ENCODE assay signal across 20 cellular contexts in genomic region chr6:98601697-98602096, GRCh38.
"Had no signal": no experiment of that assay in that cellular context is flagged by ENCODE, and none has a peak within 500 bp of the region (broad histone marks: within the 10 kb centered on the region; RNA-seq: fewer than 3 reads in every experiment).

No MANE protein-coding gene starts in this region.

- H3K4me1 Mint-ChIP-seq: memory B cell; mesothelial cell of epicardium; stimulated activated naive B cell treated with anti-CD40 and anti-IgM and Interleukin-4, amounts not matched to agents 10 μg/mL and 1 μg/mL and 100 μg/mL, for 72 hours had no signal

- ATAC-seq: foreskin keratinocyte; left colon; natural killer cell treated with Interleukin-12 subunit alpha and Interleukin-12 subunit beta and Interleukin-15 and Interleukin-18, amount 100 ng/mL, for 72 hours; stimulated activated naive B cell treated with anti-CD40 and anti-IgM and Interleukin-4, amounts not matched to agents 10 μg/mL and 1 μg/mL and 100 μg/mL, for 72 hours had no signal

- H3K4me3 Mint-ChIP-seq: dendritic cell treated with granulocyte-macrophage colony-stimulating factor and Interleukin-4, amounts not matched to agents 40 ng/mL and 50 ng/mL, for 4 days; endodermal cell; memory B cell; mesothelial cell of epicardium; natural killer cell treated with Interleukin-12 subunit alpha and Interleukin-12 subunit beta and Interleukin-15 and Interleukin-18, amount 100 ng/mL, for 72 hours; stimulated activated naive B cell treated with anti-CD40 and anti-IgM and Interleukin-4, amounts not matched to agents 10 μg/mL and 1 μg/mL and 100 μg/mL, for 72 hours had no signal

- H3K27me3 ChIP-seq: foreskin keratinocyte, sigmoid colon, stomach had no signal

- DNase-seq: cerebellar nuclear complex; effector CD4-positive, alpha-beta T cell; endodermal cell; erythroblast; foreskin keratinocyte; kidney; left colon; posterior cingulate gyrus; sigmoid colon; stimulated activated CD4-positive, alpha-beta T cell treated with anti-CD3 and anti-CD28 coated beads, Interleukin-2, amount 100 ng/mL, for 24 hours; stimulated activated CD4-positive, alpha-beta T cell treated with anti-CD3 and anti-CD28 coated beads, Interleukin-4, amount 100 ng/mL, for 4 hours; stimulated activated naive B cell treated with anti-CD40 and anti-IgM and Interleukin-4, amounts not matched to agents 10 μg/mL and 1 μg/mL and 100 μg/mL, for 72 hours; stomach; substantia nigra; trophoblast cell had no signal

- H3K4me1 ChIP-seq: foreskin keratinocyte, sigmoid colon, stomach had no signal

- H3K27ac ChIP-seq: foreskin keratinocyte, sigmoid colon, skin epidermis, stomach had no signal

- H3K27ac Mint-ChIP-seq: dendritic cell treated with granulocyte-macrophage colony-stimulating factor and Interleukin-4, amounts not matched to agents 40 ng/mL and 50 ng/mL, for 4 days; endodermal cell; memory B cell; mesothelial cell of epicardium; natural killer cell treated with Interleukin-12 subunit alpha and Interleukin-12 subunit beta and Interleukin-15 and Interleukin-18, amount 100 ng/mL, for 72 hours; stimulated activated naive B cell treated with anti-CD40 and anti-IgM and Interleukin-4, amounts not matched to agents 10 μg/mL and 1 μg/mL and 100 μg/mL, for 72 hours had no signal

- H3K36me3 Mint-ChIP-seq: memory B cell; mesothelial cell of epicardium; natural killer cell treated with Interleukin-12 subunit alpha and Interleukin-12 subunit beta and Interleukin-15 and Interleukin-18, amount 100 ng/mL, for 72 hours; stimulated activated naive B cell treated with anti-CD40 and anti-IgM and Interleukin-4, amounts not matched to agents 10 μg/mL and 1 μg/mL and 100 μg/mL, for 72 hours had no signal

- H3K36me3 ChIP-seq: sigmoid colon, stomach had no signal

- H3K27me3 Mint-ChIP-seq: dendritic cell treated with granulocyte-macrophage colony-stimulating factor and Interleukin-4, amounts not matched to agents 40 ng/mL and 50 ng/mL, for 4 days; natural killer cell treated with Interleukin-12 subunit alpha and Interleukin-12 subunit beta and Interleukin-15 and Interleukin-18, amount 100 ng/mL, for 72 hours; stimulated activated naive B cell treated with anti-CD40 and anti-IgM and Interleukin-4, amounts not matched to agents 10 μg/mL and 1 μg/mL and 100 μg/mL, for 72 hours had no signal

- H3K9me3 Mint-ChIP-seq: dendritic cell treated with granulocyte-macrophage colony-stimulating factor and Interleukin-4, amounts not matched to agents 40 ng/mL and 50 ng/mL, for 4 days; endodermal cell; mesothelial cell of epicardium had no signal

- H3K9me3 ChIP-seq: sigmoid colon, stomach had no signal

- H3K4me3 ChIP-seq: sigmoid colon, skin epidermis, stomach had no signal
